ENCODE assay signal across 19 cellular contexts in genomic region chr19:1291761-1292418, GRCh38.
DNase-seq lines count a peak whose midpoint lies in the region; ATAC-seq and TF ChIP-seq lines count a peak whose summit lies in the region.
"Had no signal": no experiment of that assay in that cellular context is flagged by ENCODE, and none has a peak within 500 bp of the region (broad histone marks: within the 10 kb centered on the region; RNA-seq: fewer than 3 reads in every experiment).

No MANE protein-coding gene starts in this region.

- POLR2A ChIA-PET in GM10248 (lab: Yijun Ruan, JAX): interaction anchor here (1.2 kb wide), 1 partner anchor 23 kb away, joined by 6 read pairs; the partner anchor contains the start of gene CIRBP

- H3K27me3 Mint-ChIP-seq in stimulated activated memory B cell treated with anti-CD40 and anti-IgM and Interleukin-4, amounts not matched to agents 10 μg/mL and 1 μg/mL and 100 μg/mL, for 72 hours: peaks cover 82% of the 10 kb centered on the region

- CTCF ChIA-PET in GM10248 (lab: Yijun Ruan, JAX): interaction anchor here (1.0 kb wide), 3 partner anchors 12 to 534 kb away, joined by 3 to 4 read pairs (median 3); no protein-coding TSS in a partner anchor

- H3K27me3 ChIP-seq in duodenal mucosa (ENCODE audit: control insufficient read depth in 1 of 2, insufficient read depth in 2 of 2, low read length in 2 of 2): peaks cover 2 to 12% of the 10 kb centered on the region in 2 donors

- no peaks in the 10 kb centered on the region for H3K9me3 Mint-ChIP-seq in stimulated activated memory B cell treated with anti-CD40 and anti-IgM and Interleukin-4, amounts not matched to agents 10 μg/mL and 1 μg/mL and 100 μg/mL, for 72 hours
- H3K9me3 Mint-ChIP-seq: activated naive CD4-positive, alpha-beta T cell treated with anti-CD3 and anti-CD28 coated beads, Interleukin-2, amount 50 U/mL, for 72 hours; activated T-cell treated with anti-CD3 and anti-CD28 coated beads, Interleukin-2, amount 50 U/mL, for 72 hours had no signal

- peak overlapping the region; percentile 32 to 56 for H3K4me3 ChIP-seq in duodenal mucosa (ENCODE audit: low read depth in 1 of 2, low read length in 2 of 2)
- H3K4me3 ChIP-seq: heart left ventricle, lung, right atrium auricular region, thoracic aorta had no signal

- DNase-seq in GM10248 (ENCODE audit: extremely low spot score) (peak; percentile 73), HuH-7.5 (ENCODE audit: low spot score) (peak; percentile 94), SW 1271 (lab: John Stamatoyannopoulos, UW) (no peak)
- DNase-seq in stimulated activated naive CD4-positive, alpha-beta T cell (lab: John Stamatoyannopoulos, UW): no peak
- DNase-seq: activated CD8-positive, alpha-beta memory T cell treated with anti-CD3 and anti-CD28 coated beads for 24 hours; activated T-cell treated with anti-CD3 and anti-CD28 coated beads, Interleukin-2, amount 50 U/mL, for 72 hours; COR-L47; heart left ventricle; NCI-H1417; stimulated activated CD4-positive, alpha-beta T cell treated with anti-CD3 and anti-CD28 coated beads, Interleukin-15, amount 100 ng/mL, for 24 hours; T1000 had no signal

- H3K9ac ChIP-seq in duodenal mucosa (ENCODE audit: low read depth in 1 of 2, low read length in 2 of 2): peak overlapping the region; percentile 38 to 61

- no peaks in the 10 kb centered on the region for H3K9me3 ChIP-seq in duodenal mucosa (ENCODE audit: control insufficient read depth in 1 of 2, low read length in 2 of 2)
- H3K9me3 ChIP-seq: heart left ventricle, right atrium auricular region, thoracic aorta had no signal

- TF ChIP-seq CTCF in GM10248 (IDR thresholded peaks at IDR 0.05; ENCODE audit: control extremely low read depth, extremely low read depth, low read depth, missing control alignments): no peak

- peak overlapping the region; percentile 52 for H3K4me3 Mint-ChIP-seq in stimulated activated memory B cell treated with anti-CD40 and anti-IgM and Interleukin-4, amounts not matched to agents 10 μg/mL and 1 μg/mL and 100 μg/mL, for 72 hours
- H3K4me3 Mint-ChIP-seq: activated T-cell treated with anti-CD3 and anti-CD28 coated beads, Interleukin-2, amount 50 U/mL, for 72 hours had no signal

- no peaks in the 10 kb centered on the region for H3K36me3 Mint-ChIP-seq in stimulated activated memory B cell treated with anti-CD40 and anti-IgM and Interleukin-4, amounts not matched to agents 10 μg/mL and 1 μg/mL and 100 μg/mL, for 72 hours
- H3K36me3 Mint-ChIP-seq: activated naive CD4-positive, alpha-beta T cell treated with anti-CD3 and anti-CD28 coated beads, Interleukin-2, amount 50 U/mL, for 72 hours had no signal

- peaks cover 31% of the 10 kb centered on the region for H3K4me1 Mint-ChIP-seq in stimulated activated memory B cell treated with anti-CD40 and anti-IgM and Interleukin-4, amounts not matched to agents 10 μg/mL and 1 μg/mL and 100 μg/mL, for 72 hours

- H3K27ac Mint-ChIP-seq in stimulated activated memory B cell treated with anti-CD40 and anti-IgM and Interleukin-4, amounts not matched to agents 10 μg/mL and 1 μg/mL and 100 μg/mL, for 72 hours: peak overlapping the region; percentile 57
- H3K27ac Mint-ChIP-seq: activated naive CD4-positive, alpha-beta T cell treated with anti-CD3 and anti-CD28 coated beads, Interleukin-2, amount 50 U/mL, for 72 hours; activated T-cell treated with anti-CD3 and anti-CD28 coated beads, Interleukin-2, amount 50 U/mL, for 72 hours had no signal

- peak overlapping the region; percentile 56 for H3K27ac ChIP-seq in duodenal mucosa (ENCODE audit: low read depth, low read length)
- H3K27ac ChIP-seq: heart left ventricle, right atrium auricular region, thoracic aorta had no signal

- peaks cover 18 to 33% of the 10 kb centered on the region in 2 donors for H3K4me1 ChIP-seq in duodenal mucosa (ENCODE audit: control insufficient read depth in 1 of 2, insufficient read depth in 2 of 2, low read length in 2 of 2)

- peaks cover 0 to 7% of the 10 kb centered on the region in 2 donors for H3K36me3 ChIP-seq in duodenal mucosa (ENCODE audit: control insufficient read depth in 1 of 2, insufficient read depth in 2 of 2, low read length in 2 of 2)
- H3K36me3 ChIP-seq: heart left ventricle, right atrium auricular region, thoracic aorta had no signal

- peak; percentile 52 for ATAC-seq in stimulated activated memory B cell treated with anti-CD40 and anti-IgM and Interleukin-4, amounts not matched to agents 10 μg/mL and 1 μg/mL and 100 μg/mL, for 72 hours
- ATAC-seq in HG02938 (IDR thresholded peaks at IDR 0.05; ENCODE audit: unreplicated experiment): no peak
- ATAC-seq: activated naive CD4-positive, alpha-beta T cell treated with anti-CD3 and anti-CD28 coated beads, Interleukin-2, amount 50 U/mL, for 72 hours; activated T-cell treated with anti-CD3 and anti-CD28 coated beads, Interleukin-2, amount 50 U/mL, for 72 hours; heart left ventricle; SK-N-SH treated with all-trans-retinoic acid at 6 μM for 48 hours had no signal

Comparison
In these comparisons a context has a peak if more than half of its experiments do, and no peak if none do; other contexts are left out.
1. DNase-seq: peak in GM10248 (single experiment) and HuH-7.5 (single experiment); none in SW 1271 (0 of 2) and stimulated activated naive CD4-positive, alpha-beta T cell (0 of 6).